In the genomic region with DNA sequence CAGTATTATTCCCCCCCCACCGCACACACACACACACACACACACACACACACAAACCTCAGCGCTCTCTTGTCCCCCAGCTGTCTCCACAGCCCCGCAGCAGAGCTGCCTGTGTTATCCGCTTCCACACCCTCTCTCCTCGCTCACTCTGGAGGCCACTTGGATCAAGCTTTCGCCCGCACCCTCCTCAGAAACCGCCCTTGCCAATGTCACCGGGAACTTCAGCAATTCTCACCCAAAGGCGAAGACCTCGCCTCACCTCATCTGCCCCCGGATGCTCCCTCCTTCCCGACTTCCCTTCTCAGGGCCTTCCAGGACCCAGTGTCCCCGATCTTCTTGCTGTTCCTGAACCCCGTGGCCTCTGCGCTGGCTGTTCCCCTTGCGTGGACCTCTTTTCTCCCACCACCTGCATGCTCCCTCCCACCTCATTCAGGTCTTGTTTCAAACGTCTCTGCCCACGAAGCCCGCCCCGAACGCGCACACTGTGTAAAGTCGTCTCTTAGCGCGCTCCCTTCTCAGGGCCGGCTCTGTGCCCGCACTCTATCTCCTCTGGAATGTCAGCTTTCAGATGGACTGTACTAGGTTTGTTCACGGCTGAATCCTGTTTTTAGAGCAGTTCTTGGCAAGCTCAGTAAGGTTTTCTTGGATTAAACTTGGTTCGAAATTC, we compare ENCODE assay signal across 9 cellular contexts. TPM values are rescaled to one million over a fixed set of nuclear protein-coding genes. Genes with fewer than 3 reads are reported as not detected.
DNase-seq lines count a peak whose midpoint lies in the region; ATAC-seq and TF ChIP-seq lines count a peak whose summit lies in the region.
"Had no signal": no experiment of that assay in that cellular context is flagged by ENCODE, and none has a peak within 500 bp of the region (broad histone marks: within the 10 kb centered on the region; RNA-seq: fewer than 3 reads in every experiment).

No MANE protein-coding gene starts in this region.

- H3K4me3 ChIP-seq in GM12864 (ENCODE audit: low read depth, low read length) (peak overlapping the region; percentile 60), fibroblast of villous mesenchyme (ENCODE audit: low read depth, low read length) (peak overlapping the region; percentile 67), retinal pigment epithelial cell (ENCODE audit: low read length) (peak overlapping the region; percentile 67)

- peak overlapping the region; percentile 92 for H3K4me3 Mint-ChIP-seq in activated B cell treated with CpG ODN at 0.5 μM for 24 hours

- H3K9me3 Mint-ChIP-seq in activated B cell treated with CpG ODN at 0.5 μM for 24 hours, result no peaks in the 10 kb centered on the region

- peaks cover 36% of the 10 kb centered on the region for H3K4me1 Mint-ChIP-seq in activated B cell treated with CpG ODN at 0.5 μM for 24 hours

- POLR2A ChIA-PET in activated B cell treated with CpG ODN at 0.5 μM for 24 hours (lab: Charles Lee), result interaction anchor here (0.6 to 12.3 kb wide), 7 partner anchors 11 to 55 kb away, joined by 3 to 317 read pairs (median 21); a partner anchor contains a TSS

- intact Hi-C loops in activated B cell treated with CpG ODN at 0.5 μM for 24 hours (cut with micrococcal nuclease), result loop anchor here (5.0 kb wide), 1 partner anchor 36 kb away; a partner anchor contains a TSS

- H3K36me3 Mint-ChIP-seq in activated B cell treated with CpG ODN at 0.5 μM for 24 hours (ENCODE audit: low read depth), result peaks cover 9% of the 10 kb centered on the region

- TF ChIP-seq POLR2A in GM18505 (IDR thresholded peaks at IDR 0.05; ENCODE audit: borderline replicate concordance, extremely low read depth, insufficient read depth, insufficient read length), result no peak

- peaks cover 15% of the 10 kb centered on the region for H3K27me3 Mint-ChIP-seq in activated B cell treated with CpG ODN at 0.5 μM for 24 hours

- H3K27ac Mint-ChIP-seq in activated B cell treated with CpG ODN at 0.5 μM for 24 hours, result peak overlapping the region; percentile 97

- no peak for DNase-seq in GM12864 (ENCODE audit: low read depth)
- DNase-seq in activated B cell treated with CpG ODN at 0.5 μM for 24 hours, result no peak
- DNase-seq in fibroblast of villous mesenchyme (ENCODE audit: low read depth), result no peak
- DNase-seq in retinal pigment epithelial cell (ENCODE audit: low read depth), result no peak
- DNase-seq in DMS153 (lab: John Stamatoyannopoulos, UW), result no peak
- DNase-seq in NCI-H69 (lab: John Stamatoyannopoulos, UW), result no peak
- no peak for DNase-seq in epidermal melanocyte (ENCODE audit: insufficient read length, low spot score)

- TF ChIP-seq CTCF in GM12864 (IDR thresholded peaks at IDR 0.05; ENCODE audit: low read depth, low read length, missing control alignments) (no peak), activated B cell treated with CpG ODN at 0.5 μM for 24 hours (IDR thresholded peaks at IDR 0.05) (no peak), fibroblast of villous mesenchyme (IDR thresholded peaks at IDR 0.05; ENCODE audit: insufficient read depth, low read depth, low read length) (no peak), retinal pigment epithelial cell (conservative IDR thresholded peaks at IDR 0.05; ENCODE audit: low read depth, low read length) (no peak)

- ATAC-seq in activated B cell treated with CpG ODN at 0.5 μM for 24 hours (ENCODE audit: low read depth) (peak; percentile 10), GM18505 (IDR thresholded peaks at IDR 0.05; ENCODE audit: unreplicated experiment) (no peak)

- CTCF ChIA-PET in activated B cell treated with CpG ODN at 0.5 μM for 24 hours (lab: Charles Lee), result interaction anchor here (1.7 to 3.3 kb wide), 2 partner anchors 15 to 18 kb away, joined by 7 to 17 read pairs; no protein-coding TSS in a partner anchor

RNA-seq across cellular contexts. Expression of a gene that starts 0.9 kb away (rescaled TPM):
- total RNA-seq in activated B cell treated with CpG ODN at 0.5 μM for 24 hours (0.32 and 0.51 TPM in 2 replicates), fibroblast of villous mesenchyme (2.2 and 2.3 TPM in 2 replicates)

RNA-seq across cellular contexts. Expression of a gene that starts 17.2 kb away (rescaled TPM):
- 34.9 and 39.6 TPM in 2 replicates for total RNA-seq in activated B cell treated with CpG ODN at 0.5 μM for 24 hours
- total RNA-seq in fibroblast of villous mesenchyme, result 9.9 and 12.2 TPM in 2 replicates

RNA-seq across cellular contexts. Expression of a gene that starts 37.8 kb away (rescaled TPM):
- 2,528 and 2,812 TPM in 2 replicates for total RNA-seq in activated B cell treated with CpG ODN at 0.5 μM for 24 hours
- total RNA-seq in fibroblast of villous mesenchyme, result 3,386 and 3,800 TPM in 2 replicates

RNA-seq across cellular contexts. Expression of a gene that starts 55.1 kb away (rescaled TPM):
- 30.9 and 36.9 TPM in 2 replicates for total RNA-seq in activated B cell treated with CpG ODN at 0.5 μM for 24 hours
- 5.2 and 7.8 TPM in 2 replicates for total RNA-seq in fibroblast of villous mesenchyme

RNA-seq across cellular contexts. Expression of a gene that starts 58.5 kb away (rescaled TPM):
- not detected in 2 replicates for total RNA-seq in activated B cell treated with CpG ODN at 0.5 μM for 24 hours
- not detected in 2 replicates for total RNA-seq in fibroblast of villous mesenchyme
- total RNA-seq: renal cortical epithelial cell had no signal
